Comparison of ENCODE assay signal across 34 cellular contexts in the genomic region with DNA sequence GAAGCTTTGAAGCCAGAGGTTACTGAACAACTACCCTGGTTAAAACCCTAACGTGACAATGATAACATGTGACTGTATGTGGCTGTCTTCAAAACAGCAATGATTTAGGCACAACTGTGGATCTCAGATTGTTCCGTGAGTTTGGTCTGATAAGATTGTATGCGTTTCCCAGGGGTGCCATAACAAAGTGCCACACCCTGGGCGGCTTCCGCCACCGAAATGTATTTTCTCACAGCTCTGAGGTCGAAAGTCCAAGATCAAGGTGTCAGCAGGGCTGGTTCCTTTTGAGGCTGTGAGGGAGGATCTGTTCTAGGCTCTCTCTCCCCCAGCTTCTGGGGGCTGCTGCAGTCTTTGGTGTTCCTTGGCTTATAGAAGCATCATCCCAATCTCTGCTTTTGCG. TPM values are rescaled to one million over a fixed set of nuclear protein-coding genes. Genes with fewer than 3 reads are reported as not detected.
"Had no signal": no experiment of that assay in that cellular context is flagged by ENCODE, and none has a peak within 500 bp of the region (broad histone marks: within the 10 kb centered on the region; RNA-seq: fewer than 3 reads in every experiment).

No MANE protein-coding gene starts in this region.

- H3K27me3 ChIP-seq: ascending aorta, cardiac muscle cell had no signal

- H3K4me1 ChIP-seq: breast epithelium had no signal

- H3K36me3 Mint-ChIP-seq: activated CD4-positive, alpha-beta memory T cell treated with anti-CD3 and anti-CD28 coated beads for 36 hours; activated CD8-positive, alpha-beta memory T cell treated with anti-CD3 and anti-CD28 coated beads, Interleukin-2, amount 10 ng/mL, durations not matched to agents 7 days and 5 days; activated naive CD4-positive, alpha-beta T cell treated with anti-CD3 and anti-CD28 coated beads, Interleukin-2, amount 10 ng/mL, durations not matched to agents 7 days and 5 days; activated naive CD4-positive, alpha-beta T cell treated with anti-CD3 and anti-CD28 coated beads, Interleukin-2, amount 50 U/mL, for 72 hours; activated naive CD8-positive, alpha-beta T cell treated with anti-CD3 and anti-CD28 coated beads, Interleukin-2, amount 10 ng/mL, durations not matched to agents 7 days and 5 days; brain had no signal

- H3K36me3 ChIP-seq: ascending aorta, breast epithelium, cardiac muscle cell had no signal

- H3K4me1 Mint-ChIP-seq: activated CD8-positive, alpha-beta memory T cell treated with anti-CD3 and anti-CD28 coated beads, Interleukin-2, amount 10 ng/mL, durations not matched to agents 7 days and 5 days; activated naive CD8-positive, alpha-beta T cell treated with anti-CD3 and anti-CD28 coated beads, Interleukin-2, amount 10 ng/mL, durations not matched to agents 7 days and 5 days had no signal

- H3K9me3 ChIP-seq: ascending aorta, breast epithelium had no signal

- ATAC-seq: activated CD4-positive, alpha-beta T cell treated with anti-CD3 and anti-CD28 coated beads for 36 hours; activated CD8-positive, alpha-beta memory T cell treated with anti-CD3 and anti-CD28 coated beads, Interleukin-2, amount 10 ng/mL, durations not matched to agents 7 days and 5 days; activated CD8-positive, alpha-beta T cell treated with anti-CD3 and anti-CD28 coated beads, Interleukin-2, amount 10 ng/mL, durations not matched to agents 7 days and 5 days; activated naive CD4-positive, alpha-beta T cell treated with anti-CD3 and anti-CD28 coated beads, Interleukin-2, amount 50 U/mL, for 72 hours; esophagus mucosa had no signal

- H3K9me3 Mint-ChIP-seq: activated CD4-positive, alpha-beta memory T cell treated with anti-CD3 and anti-CD28 coated beads for 36 hours; activated CD4-positive, alpha-beta T cell treated with anti-CD3 and anti-CD28 coated beads, Interleukin-2, amount 10 ng/mL, durations not matched to agents 24 days and 14 days; activated naive CD4-positive, alpha-beta T cell treated with anti-CD3 and anti-CD28 coated beads, Interleukin-2, amount 10 ng/mL, durations not matched to agents 7 days and 5 days; activated naive CD4-positive, alpha-beta T cell treated with anti-CD3 and anti-CD28 coated beads, Interleukin-2, amount 50 U/mL, for 72 hours; activated naive CD8-positive, alpha-beta T cell treated with anti-CD3 and anti-CD28 coated beads, Interleukin-2, amount 10 ng/mL, durations not matched to agents 7 days and 5 days; activated T-helper 1 cell treated with anti-CD3 and anti-CD28 coated beads, Interleukin-12 subunit alpha, Interleukin-12 subunit beta, Interleukin-2, Interleukin-4 antibody, amounts not matched to agents 30 ng/mL and 10 ng/mL and 1 ng/mL, durations not matched to agents 14 hours and 24 hours and 36 hours; activated T-helper 2 cell treated with anti-CD3 and anti-CD28 coated beads, Interferon-gamma antibody, Interleukin-2, Interleukin-4, amounts not matched to agents 10 μg/mL and 5 μg/mL and 100 μg/mL, durations not matched to agents 14 hours and 24 hours and 36 hours; dendritic cell treated with granulocyte-macrophage colony-stimulating factor and Interleukin-4, amounts not matched to agents 40 ng/mL and 50 ng/mL, for 4 days; endodermal cell had no signal

- H3K4me3 Mint-ChIP-seq: activated CD4-positive, alpha-beta memory T cell treated with anti-CD3 and anti-CD28 coated beads for 36 hours; activated CD4-positive, alpha-beta T cell treated with anti-CD3 and anti-CD28 coated beads for 36 hours; activated CD4-positive, alpha-beta T cell treated with anti-CD3 and anti-CD28 coated beads, Interleukin-2, amount 10 ng/mL, durations not matched to agents 24 days and 14 days; activated CD8-positive, alpha-beta memory T cell treated with anti-CD3 and anti-CD28 coated beads, Interleukin-2, amount 10 ng/mL, durations not matched to agents 7 days and 5 days; activated CD8-positive, alpha-beta T cell treated with anti-CD3 and anti-CD28 coated beads, Interleukin-2, amount 10 ng/mL, durations not matched to agents 7 days and 5 days; activated naive CD4-positive, alpha-beta T cell treated with anti-CD3 and anti-CD28 coated beads, Interleukin-2, amount 10 ng/mL, durations not matched to agents 7 days and 5 days; activated naive CD8-positive, alpha-beta T cell treated with anti-CD3 and anti-CD28 coated beads, Interleukin-2, amount 10 ng/mL, durations not matched to agents 7 days and 5 days; activated T-helper 1 cell treated with anti-CD3 and anti-CD28 coated beads, Interleukin-12 subunit alpha, Interleukin-12 subunit beta, Interleukin-2, Interleukin-4 antibody, amounts not matched to agents 30 ng/mL and 10 ng/mL and 1 ng/mL, durations not matched to agents 14 hours and 24 hours and 36 hours; brain; dendritic cell treated with granulocyte-macrophage colony-stimulating factor and Interleukin-4, amounts not matched to agents 40 ng/mL and 50 ng/mL, for 4 days; endodermal cell had no signal

- H3K27ac Mint-ChIP-seq: activated CD4-positive, alpha-beta memory T cell treated with anti-CD3 and anti-CD28 coated beads for 36 hours; activated CD4-positive, alpha-beta T cell treated with anti-CD3 and anti-CD28 coated beads for 36 hours; activated CD4-positive, alpha-beta T cell treated with anti-CD3 and anti-CD28 coated beads, Interleukin-2, amount 10 ng/mL, durations not matched to agents 24 days and 14 days; activated CD8-positive, alpha-beta memory T cell treated with anti-CD3 and anti-CD28 coated beads, Interleukin-2, amount 10 ng/mL, durations not matched to agents 7 days and 5 days; activated CD8-positive, alpha-beta T cell treated with anti-CD3 and anti-CD28 coated beads, Interleukin-2, amount 10 ng/mL, durations not matched to agents 7 days and 5 days; activated naive CD4-positive, alpha-beta T cell treated with anti-CD3 and anti-CD28 coated beads, Interleukin-2, amount 10 ng/mL, durations not matched to agents 7 days and 5 days; activated naive CD4-positive, alpha-beta T cell treated with anti-CD3 and anti-CD28 coated beads, Interleukin-2, amount 50 U/mL, for 72 hours; activated naive CD8-positive, alpha-beta T cell treated with anti-CD3 and anti-CD28 coated beads, Interleukin-2, amount 10 ng/mL, durations not matched to agents 7 days and 5 days; activated T-helper 1 cell treated with anti-CD3 and anti-CD28 coated beads, Interleukin-12 subunit alpha, Interleukin-12 subunit beta, Interleukin-2, Interleukin-4 antibody, amounts not matched to agents 30 ng/mL and 10 ng/mL and 1 ng/mL, durations not matched to agents 14 hours and 24 hours and 36 hours; activated T-helper 2 cell treated with anti-CD3 and anti-CD28 coated beads, Interferon-gamma antibody, Interleukin-2, Interleukin-4, amounts not matched to agents 10 μg/mL and 5 μg/mL and 100 μg/mL, durations not matched to agents 14 hours and 24 hours and 36 hours; brain; dendritic cell treated with granulocyte-macrophage colony-stimulating factor and Interleukin-4, amounts not matched to agents 40 ng/mL and 50 ng/mL, for 4 days; endodermal cell had no signal

- H3K27me3 Mint-ChIP-seq: brain had no signal

- H3K27ac ChIP-seq: ascending aorta, breast epithelium, cardiac muscle cell, coronary artery, dorsolateral prefrontal cortex had no signal

- H3K4me3 ChIP-seq: ascending aorta, breast epithelium, cardiac muscle cell, coronary artery, dorsolateral prefrontal cortex had no signal

- DNase-seq: activated CD4-positive, alpha-beta memory T cell treated with anti-CD3 and anti-CD28 coated beads for 36 hours; activated CD4-positive, alpha-beta T cell treated with anti-CD3 and anti-CD28 coated beads for 36 hours; activated CD4-positive, alpha-beta T cell treated with anti-CD3 and anti-CD28 coated beads, Interleukin-2, amount 10 ng/mL, durations not matched to agents 24 days and 14 days; activated CD4-positive, CD25-positive, alpha-beta regulatory T cell; activated CD4-positive, CD25-positive, alpha-beta regulatory T cell treated with anti-CD3 and anti-CD28 coated beads, Interleukin-2, amount 50 U/mL, for 72 hours; activated CD8-positive, alpha-beta memory T cell treated with anti-CD3 and anti-CD28 coated beads, Interleukin-2, amount 10 ng/mL, durations not matched to agents 7 days and 5 days; activated CD8-positive, alpha-beta memory T cell treated with anti-CD3 and anti-CD28 coated beads, Interleukin-2, amount 50 U/mL, for 4 hours; activated CD8-positive, alpha-beta T cell treated with anti-CD3 and anti-CD28 coated beads, Interleukin-2, amount 10 ng/mL, durations not matched to agents 7 days and 5 days; activated effector memory CD4-positive, alpha-beta T cell treated with anti-CD3 and anti-CD28 coated beads, Interleukin-2, amount 50 U/mL, for 16 hours; activated naive CD4-positive, alpha-beta T cell treated with anti-CD3 and anti-CD28 coated beads, Interleukin-2, amount 10 ng/mL, durations not matched to agents 7 days and 5 days; activated naive CD8-positive, alpha-beta T cell treated with anti-CD3 and anti-CD28 coated beads, Interleukin-2, amount 10 ng/mL, durations not matched to agents 7 days and 5 days; activated T-cell treated with anti-CD3 and anti-CD28 coated beads, Interleukin-2, amount 50 U/mL, for 1 hour; activated T-cell treated with anti-CD3 and anti-CD28 coated beads, Interleukin-2, amount 50 U/mL, for 48 hours; central memory CD4-positive, alpha-beta T cell; cerebellar nuclear complex; dorsolateral prefrontal cortex; effector memory CD4-positive, alpha-beta T cell; endodermal cell; foreskin fibroblast; head of caudate nucleus; T-helper 2 cell had no signal

RNA-seq across cellular contexts. Expression of a gene that starts 29.5 kb away (rescaled TPM):
- total RNA-seq: activated CD4-positive, alpha-beta memory T cell treated with anti-CD3 and anti-CD28 coated beads for 36 hours; activated CD8-positive, alpha-beta memory T cell treated with anti-CD3 and anti-CD28 coated beads for 36 hours; activated CD8-positive, alpha-beta memory T cell treated with anti-CD3 and anti-CD28 coated beads, Interleukin-2, amount 10 ng/mL, durations not matched to agents 7 days and 5 days; activated CD8-positive, alpha-beta T cell treated with anti-CD3 and anti-CD28 coated beads, Interleukin-2, amount 10 ng/mL, durations not matched to agents 7 days and 5 days; activated naive CD4-positive, alpha-beta T cell treated with anti-CD3 and anti-CD28 coated beads, Interleukin-2, amount 50 U/mL, for 72 hours; activated naive CD8-positive, alpha-beta T cell treated with anti-CD3 and anti-CD28 coated beads, Interleukin-2, amount 10 ng/mL, durations not matched to agents 7 days and 5 days; activated T-helper 1 cell treated with anti-CD3 and anti-CD28 coated beads, Interleukin-12 subunit alpha, Interleukin-12 subunit beta, Interleukin-2, Interleukin-4 antibody, amounts not matched to agents 30 ng/mL and 10 ng/mL and 1 ng/mL, durations not matched to agents 14 hours and 24 hours and 36 hours; endodermal cell; epithelial cell of proximal tubule; T-helper 1 cell treated with Interleukin-12 subunit alpha and Interleukin-12 subunit beta and Interleukin-4 antibody, amounts not matched to agents 30 ng/mL and 1 ng/mL, for 36 hours had no signal
- polyA plus RNA-seq: cardiac muscle cell had no signal
